In genomic region chr6:149854532-149854931, GRCh38 we compare ENCODE assay signal across 11 cellular contexts. TPM values are rescaled to one million over a fixed set of nuclear protein-coding genes. Genes with fewer than 3 reads are reported as not detected.
A peak's percentile ranks its signal among the peaks of the same experiment; 100 is the strongest.
DNase-seq lines count a peak whose midpoint lies in the region; ATAC-seq and TF ChIP-seq lines count a peak whose summit lies in the region.
"Had no signal": no experiment of that assay in that cellular context is flagged by ENCODE, and none has a peak within 500 bp of the region (broad histone marks: within the 10 kb centered on the region; RNA-seq: fewer than 3 reads in every experiment).

No MANE protein-coding gene starts in this region.

- no peaks in the 10 kb centered on the region for H4K20me1 ChIP-seq in PC-3 (ENCODE audit: low read length)

- H3K4me1 ChIP-seq in PC-3 (ENCODE audit: insufficient read depth, low read length) (peaks cover 60% of the 10 kb centered on the region), colonic mucosa (peaks cover 25% of the 10 kb centered on the region)
- H3K4me1 ChIP-seq: ascending aorta had no signal

- POLR2A ChIA-PET in PC-3 (lab: Charles Lee; ENCODE audit: unreplicated experiment) = interaction anchor here (0.5 kb wide), 1 partner anchor 136 kb away, joined by 3 read pairs; the partner anchor contains the start of gene LATS1

- H2AFZ ChIP-seq in PC-3 (ENCODE audit: low read length) = no peak overlapping the region

- no peaks in the 10 kb centered on the region for H3K9me2 ChIP-seq in PC-3 (replicated peaks; ENCODE audit: low read length)

- TF ChIP-seq CTCF in PC-3 (conservative IDR thresholded peaks at IDR 0.05; ENCODE audit: low read depth, low read length) (no peak), colonic mucosa (IDR thresholded peaks at IDR 0.05) (no peak)

- H3K9me3 ChIP-seq in PC-3 (ENCODE audit: low read length) = no peaks in the 10 kb centered on the region
- no peaks in the 10 kb centered on the region for H3K9me3 ChIP-seq in colonic mucosa
- H3K9me3 ChIP-seq: ascending aorta had no signal

- H3K27me3 ChIP-seq in PC-3 (ENCODE audit: low read length) = no peaks in the 10 kb centered on the region
- no peaks in the 10 kb centered on the region for H3K27me3 ChIP-seq in colonic mucosa
- H3K27me3 ChIP-seq: ascending aorta had no signal

- H3K27ac ChIP-seq in PC-3 (ENCODE audit: low read length) (peak overlapping the region; percentile 97), colonic mucosa (peak overlapping the region; percentile 18)
- H3K27ac ChIP-seq: ascending aorta had no signal

- H3K36me3 ChIP-seq in PC-3 (ENCODE audit: low read depth, low read length) = no peaks in the 10 kb centered on the region; the same call in 1 of the 2 replicates
- H3K36me3 ChIP-seq in colonic mucosa = no peaks in the 10 kb centered on the region
- H3K36me3 ChIP-seq: ascending aorta had no signal

- H3K4me2 ChIP-seq in PC-3 (ENCODE audit: low read length) = peak overlapping the region; percentile 96

- peaks cover 63% of the 10 kb centered on the region for H3K79me2 ChIP-seq in PC-3 (ENCODE audit: low read length)

- H3K4me3 ChIP-seq in PC-3 (ENCODE audit: low read length) (peak overlapping the region; percentile 64), colonic mucosa (no peak overlapping the region)
- H3K4me3 ChIP-seq: ascending aorta had no signal

- H3F3A ChIP-seq in PC-3 (ENCODE audit: low read length, unreplicated experiment) = peaks cover 27% of the 10 kb centered on the region

- CTCF ChIA-PET in PC-3 (lab: Charles Lee) = no interaction called here

- intact Hi-C loops in PC-3 (cut with micrococcal nuclease) (no loop called here), colonic mucosa (cut with DNase I) (no loop called here)

- DNase-seq in H4 (ENCODE audit: low spot score) = peak; percentile 21
- peak; percentile 75 for DNase-seq in PC-3
- DNase-seq in colonic mucosa = no peak
- DNase-seq in renal cortical epithelial cell (ENCODE audit: low read depth) = peak; percentile 41
- DNase-seq in AG08395 (ENCODE audit: low spot score) = no peak
- DNase-seq in activated effector memory CD4-positive, alpha-beta T cell treated with anti-CD3 and anti-CD28 coated beads, Interleukin-2, amount 50 U/mL, for 16 hours = no peak
- DNase-seq: Karpas-422, NCI-H524, T-helper 17 cell had no signal

- no TSS peak for BruUV-seq in PC-3 (replicated peaks; lab: Mats Ljungman, UMichigan)

- H3K9ac ChIP-seq in PC-3 (ENCODE audit: low read length) (peak overlapping the region; percentile 78), colonic mucosa (ENCODE audit: low read depth in 2 of 2, low read length in 2 of 2) (no peak overlapping the region)

- ATAC-seq in PC-3 (peak; percentile 38), HG03108 (IDR thresholded peaks at IDR 0.05; ENCODE audit: unreplicated experiment) (no peak)
- ATAC-seq: T-helper 17 cell had no signal

RNA-seq across cellular contexts. Expression of gene LRP11, which starts 9.6 kb away (rescaled TPM):
- 36.8 and 37.0 TPM in 2 replicates for total RNA-seq in H4 (2014; rRNA removed; shearing (Covaris generic))
- total RNA-seq in PC-3 (2014; rRNA removed) (32.0 and 39.9 TPM in 2 replicates), colonic mucosa (10 to 100 TPM; 24.8 to 39.4 TPM), renal cortical epithelial cell (21.5 and 34.4 TPM in 2 replicates)

RNA-seq across cellular contexts. Expression of gene RAET1E, which starts 43.4 kb away (rescaled TPM):
- not detected in 2 replicates for total RNA-seq in H4 (2014; rRNA removed; shearing (Covaris generic))
- 0.40 and 1.7 TPM in 2 replicates for total RNA-seq in PC-3 (2014; rRNA removed)
- under 1 TPM in 1 of 2 donors, not detected in 1; 0.21 TPM for total RNA-seq in colonic mucosa
- not detected in 2 replicates for total RNA-seq in renal cortical epithelial cell
- total RNA-seq: ascending aorta had no signal

Comparison
In these comparisons a context has a peak if more than half of its experiments do, and no peak if none do; other contexts are left out.
1. DNase-seq: peak in H4 (single experiment), PC-3 (single experiment) and renal cortical epithelial cell (single experiment); none in colonic mucosa (single experiment), AG08395 (single experiment) and activated effector memory CD4-positive, alpha-beta T cell treated with anti-CD3 and anti-CD28 coated beads, Interleukin-2, amount 50 U/mL, for 16 hours (single experiment).